Comparison of ENCODE assay signal across 27 cellular contexts in the genomic region with DNA sequence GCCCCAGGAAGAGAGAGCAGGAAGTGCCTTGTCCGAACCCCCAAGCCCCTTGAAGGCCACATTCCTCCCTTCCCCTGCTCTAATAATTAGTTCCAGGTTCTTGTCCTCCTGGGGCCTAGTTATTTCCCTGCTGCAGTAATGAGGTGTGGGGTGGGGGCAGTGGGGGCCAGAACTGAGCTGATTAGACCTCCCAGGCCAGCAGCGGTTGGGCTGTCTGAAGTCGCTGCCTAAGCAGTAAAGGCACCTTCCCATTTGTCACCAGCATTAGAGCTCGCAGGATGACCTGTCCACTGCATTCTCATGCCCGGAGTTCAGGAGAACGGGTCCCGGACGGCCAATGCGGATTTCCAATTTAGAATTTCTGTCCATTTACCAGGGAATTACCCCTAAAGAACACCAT.
DNase-seq lines count a peak whose midpoint lies in the region; ATAC-seq, FAIRE-seq and TF ChIP-seq lines count a peak whose summit lies in the region.
"Had no signal": no experiment of that assay in that cellular context is flagged by ENCODE, and none has a peak within 500 bp of the region (broad histone marks: within the 10 kb centered on the region; RNA-seq: fewer than 3 reads in every experiment).

No MANE protein-coding gene starts in this region.

- TF ChIP-seq POLR2A in K562 (conservative IDR thresholded peaks at IDR 0.05), result no peak

- no peak for TF ChIP-seq CTCF in GM23338 (conservative IDR thresholded peaks at IDR 0.05; ENCODE audit: low read depth in 2 of 2)
- no peak for TF ChIP-seq CTCF in K562 (IDR thresholded peaks at IDR 0.05 in 2 of 3, conservative IDR thresholded peaks at IDR 0.05 in 1 of 3; ENCODE audit: insufficient read depth in 2 of 3, low read depth in 1 of 3, low read length in 3 of 3)

- no peak overlapping the region for H3K4me2 ChIP-seq in GM23338
- no peak overlapping the region for H3K4me2 ChIP-seq in K562 (ENCODE audit: insufficient read depth, low read length)

- CTCF ChIA-PET in K562 (lab: Yijun Ruan, JAX; ENCODE audit: low intra/inter-chr PET ratio), result interaction anchor here (0.6 kb wide), 1 partner anchor 933 kb away, joined by 3 read pairs; no protein-coding TSS in a partner anchor

- H2AFZ ChIP-seq in GM23338, result peak overlapping the region; percentile 18; the same call in 1 of the 2 replicates
- no peak overlapping the region for H2AFZ ChIP-seq in K562 (ENCODE audit: low read depth, low read length)

- ATAC-seq in GM23338 (no peak), K562 (peak; percentile 19; the same call in 2 of the 3 replicates), HG02840 (IDR thresholded peaks at IDR 0.05; ENCODE audit: low FRiP score, unreplicated experiment) (no peak), GM18909 (IDR thresholded peaks at IDR 0.05; ENCODE audit: poor library complexity, unreplicated experiment) (no peak)
- ATAC-seq: HCT116, HepG2 had no signal

- no peak overlapping the region for H3K27ac Mint-ChIP-seq in GM23338
- H3K27ac Mint-ChIP-seq: CD4-positive, CD25-positive, alpha-beta regulatory T cell; CD8-positive, alpha-beta memory T cell; HFFc6; IgD-negative memory B cell had no signal

- no peak for FAIRE-seq in K562 (lab: Jason Lieb, UNC)
- FAIRE-seq: A204.1, G401.6, GM12891, GM18507, HepG2 had no signal

- no peaks in the 10 kb centered on the region; the same call in 2 of the 3 replicates for H3K9me3 Mint-ChIP-seq in GM23338
- H3K9me3 Mint-ChIP-seq: CD4-positive, CD25-positive, alpha-beta regulatory T cell; CD8-positive, alpha-beta memory T cell had no signal

- no peaks in the 10 kb centered on the region for H3K9me1 ChIP-seq in K562 (ENCODE audit: control insufficient read depth, insufficient read depth, low read length)

- H3K27me3 Mint-ChIP-seq in GM23338 (ENCODE audit: insufficient read depth, low read depth, poor library complexity), result no peaks in the 10 kb centered on the region

- no peaks in the 10 kb centered on the region for H3K9me3 ChIP-seq in K562 (replicated peaks; ENCODE audit: control insufficient read depth, insufficient read depth, low read depth, low read length)
- H3K9me3 ChIP-seq: BE2C had no signal

- H3K4me3 Mint-ChIP-seq in GM23338, result no peak overlapping the region
- H3K4me3 Mint-ChIP-seq: CD4-positive, CD25-positive, alpha-beta regulatory T cell; CD8-positive, alpha-beta memory T cell; HFFc6; IgD-negative memory B cell had no signal

- H3K4me1 ChIP-seq in GM23338 (ENCODE audit: insufficient read depth) (peaks cover 10% of the 10 kb centered on the region; the same call in 1 of the 2 replicates), K562 (replicated peaks in 1 of 2; ENCODE audit: control insufficient read depth in 2 of 2, insufficient read depth in 2 of 2, low read length in 2 of 2) (no peaks in the 10 kb centered on the region)
- H3K4me1 ChIP-seq: BE2C had no signal

- WGBS in K562 (ENCODE audit: insufficient coverage, low coverage, missing lambda C conversion rate), result 2% methylated on average over 9 of the region's 9 CpGs

- H3K36me3 ChIP-seq in GM23338 (ENCODE audit: insufficient read depth) (no peaks in the 10 kb centered on the region), K562 (ENCODE audit: control insufficient read depth, insufficient read depth, low read length) (no peaks in the 10 kb centered on the region)
- H3K36me3 ChIP-seq: BE2C had no signal

- DNase-seq in GM23338 (ENCODE audit: low spot score), result no peak
- no peak for DNase-seq in K562 (ENCODE audit: extremely low read depth in 1 of 4, low spot score in 3 of 4)
- peak; percentile 39 for DNase-seq in left kidney (ENCODE audit: low read depth, low spot score)
- DNase-seq in retina, result peak; percentile 65
- no peak for DNase-seq in nucleus accumbens (lab: John Stamatoyannopoulos, UW)
- DNase-seq: ACHN; BE2C; C1 segment of cervical spinal cord; CD4-positive, CD25-positive, alpha-beta regulatory T cell; CD8-positive, alpha-beta memory T cell; COR-L47; DMS 273 treated with DMSO at 0.1 percent for 48 hours; DMS53; DND-41; EL; GOT3; H7; HFFc6 had no signal

- no peaks in the 10 kb centered on the region for H3F3A ChIP-seq in GM23338 (replicated peaks; ENCODE audit: low read depth)

- intact Hi-C loops in K562 (cut with micrococcal nuclease), result no loop called here

- H3K79me2 ChIP-seq in GM23338 (replicated peaks; ENCODE audit: insufficient read depth), result no peaks in the 10 kb centered on the region
- H3K79me2 ChIP-seq in K562 (ENCODE audit: control insufficient read depth, insufficient read depth, low read length), result no peaks in the 10 kb centered on the region

- H3K4me1 Mint-ChIP-seq in GM23338, result no peaks in the 10 kb centered on the region
- H3K4me1 Mint-ChIP-seq: CD4-positive, CD25-positive, alpha-beta regulatory T cell had no signal

- in situ Hi-C loops in K562 (cut with MboI), result no loop called here

- no TSS peak for BruUV-seq in K562 (replicated peaks; lab: Mats Ljungman, UMichigan)

- H4K20me1 ChIP-seq in GM23338 (replicated peaks; ENCODE audit: insufficient read depth) (no peaks in the 10 kb centered on the region), K562 (replicated peaks; ENCODE audit: control insufficient read depth, insufficient read depth, low read length) (peaks cover 6% of the 10 kb centered on the region)

- H3K27ac ChIP-seq in GM23338 (ENCODE audit: low read depth) (no peak overlapping the region), K562 (ENCODE audit: extremely low read depth, low read depth, low read length) (no peak overlapping the region)

- no peaks in the 10 kb centered on the region for H3K36me3 Mint-ChIP-seq in GM23338 (ENCODE audit: low read depth)
- H3K36me3 Mint-ChIP-seq: CD4-positive, CD25-positive, alpha-beta regulatory T cell; CD8-positive, alpha-beta memory T cell; IgD-negative memory B cell had no signal

- POLR2A ChIA-PET in K562 (lab: Yijun Ruan, JAX), result interaction anchor here (0.6 to 0.8 kb wide), 2 partner anchors 9 to 32 kb away, joined by 3 to 4 read pairs; no protein-coding TSS in a partner anchor

- H3K27me3 ChIP-seq in GM23338 (ENCODE audit: insufficient read depth) (no peaks in the 10 kb centered on the region), K562 (ENCODE audit: control insufficient read depth in 2 of 2, insufficient read depth in 2 of 2, low read length in 2 of 2) (peaks cover 19 to 47% of the 10 kb centered on the region in 2 experiments; a peak in 4 of 5 replicates)
- H3K27me3 ChIP-seq: BE2C had no signal

- no peaks in the 10 kb centered on the region; the same call in 1 of the 2 replicates for H3K9me2 ChIP-seq in GM23338 (ENCODE audit: insufficient read depth)

- H3K9ac ChIP-seq in K562 (ENCODE audit: insufficient read depth in 1 of 2, low read depth in 2 of 2, low read length in 2 of 2), result no peak overlapping the region

- TF ChIP-seq EP300 in K562 (IDR thresholded peaks at IDR 0.05; ENCODE audit: low read length), result no peak

- H3K4me3 ChIP-seq in GM23338 (no peak overlapping the region), K562 (no peak overlapping the region)

- no peak for TF ChIP-seq RAD21 in K562 (CRISPR knock-in tag; conservative IDR thresholded peaks at IDR 0.05 in 1 of 2, IDR thresholded peaks at IDR 0.05 in 1 of 2)

TF ChIP-seq in GM23338, 12 proteins besides CTCF, POLR2A, EP300 and RAD21 (continues in another document):
- TF ChIP-seq, protein P1, sequence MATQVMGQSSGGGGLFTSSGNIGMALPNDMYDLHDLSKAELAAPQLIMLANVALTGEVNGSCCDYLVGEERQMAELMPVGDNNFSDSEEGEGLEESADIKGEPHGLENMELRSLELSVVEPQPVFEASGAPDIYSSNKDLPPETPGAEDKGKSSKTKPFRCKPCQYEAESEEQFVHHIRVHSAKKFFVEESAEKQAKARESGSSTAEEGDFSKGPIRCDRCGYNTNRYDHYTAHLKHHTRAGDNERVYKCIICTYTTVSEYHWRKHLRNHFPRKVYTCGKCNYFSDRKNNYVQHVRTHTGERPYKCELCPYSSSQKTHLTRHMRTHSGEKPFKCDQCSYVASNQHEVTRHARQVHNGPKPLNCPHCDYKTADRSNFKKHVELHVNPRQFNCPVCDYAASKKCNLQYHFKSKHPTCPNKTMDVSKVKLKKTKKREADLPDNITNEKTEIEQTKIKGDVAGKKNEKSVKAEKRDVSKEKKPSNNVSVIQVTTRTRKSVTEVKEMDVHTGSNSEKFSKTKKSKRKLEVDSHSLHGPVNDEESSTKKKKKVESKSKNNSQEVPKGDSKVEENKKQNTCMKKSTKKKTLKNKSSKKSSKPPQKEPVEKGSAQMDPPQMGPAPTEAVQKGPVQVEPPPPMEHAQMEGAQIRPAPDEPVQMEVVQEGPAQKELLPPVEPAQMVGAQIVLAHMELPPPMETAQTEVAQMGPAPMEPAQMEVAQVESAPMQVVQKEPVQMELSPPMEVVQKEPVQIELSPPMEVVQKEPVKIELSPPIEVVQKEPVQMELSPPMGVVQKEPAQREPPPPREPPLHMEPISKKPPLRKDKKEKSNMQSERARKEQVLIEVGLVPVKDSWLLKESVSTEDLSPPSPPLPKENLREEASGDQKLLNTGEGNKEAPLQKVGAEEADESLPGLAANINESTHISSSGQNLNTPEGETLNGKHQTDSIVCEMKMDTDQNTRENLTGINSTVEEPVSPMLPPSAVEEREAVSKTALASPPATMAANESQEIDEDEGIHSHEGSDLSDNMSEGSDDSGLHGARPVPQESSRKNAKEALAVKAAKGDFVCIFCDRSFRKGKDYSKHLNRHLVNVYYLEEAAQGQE (IDR thresholded peaks at IDR 0.05; ENCODE audit: unreplicated experiment), result no peak

TF ChIP-seq in K562, 482 proteins besides CTCF, POLR2A, EP300 and RAD21:
- TF ChIP-seq RB1 (IDR thresholded peaks at IDR 0.05; ENCODE audit: low read depth), result no peak
- TF ChIP-seq MYC (IDR thresholded peaks at IDR 0.05; ENCODE audit: low read depth, low read length), result no peak
- no peak for TF ChIP-seq MYC (CRISPR knock-in tag; IDR thresholded peaks at IDR 0.05; ENCODE audit: borderline replicate concordance, low read depth)
- no peak for TF ChIP-seq SRF (CRISPR knock-in tag; IDR thresholded peaks at IDR 0.05)
- no peak for TF ChIP-seq ZNF707 (CRISPR knock-in tag; conservative IDR thresholded peaks at IDR 0.05)
- TF ChIP-seq ZNF263 (CRISPR knock-in tag; IDR thresholded peaks at IDR 0.05; ENCODE audit: borderline replicate concordance), result no peak
- no peak for TF ChIP-seq NONO (IDR thresholded peaks at IDR 0.05; ENCODE audit: low read depth in 2 of 2, low read length in 1 of 2)

Comparison
In these comparisons a context has a peak if more than half of its experiments do, and no peak if none do; other contexts are left out.
1. DNase-seq: peak in left kidney (single experiment) and retina (single experiment); none in GM23338 (single experiment), K562 (0 of 4) and nucleus accumbens (0 of 56).